In the genomic region with DNA sequence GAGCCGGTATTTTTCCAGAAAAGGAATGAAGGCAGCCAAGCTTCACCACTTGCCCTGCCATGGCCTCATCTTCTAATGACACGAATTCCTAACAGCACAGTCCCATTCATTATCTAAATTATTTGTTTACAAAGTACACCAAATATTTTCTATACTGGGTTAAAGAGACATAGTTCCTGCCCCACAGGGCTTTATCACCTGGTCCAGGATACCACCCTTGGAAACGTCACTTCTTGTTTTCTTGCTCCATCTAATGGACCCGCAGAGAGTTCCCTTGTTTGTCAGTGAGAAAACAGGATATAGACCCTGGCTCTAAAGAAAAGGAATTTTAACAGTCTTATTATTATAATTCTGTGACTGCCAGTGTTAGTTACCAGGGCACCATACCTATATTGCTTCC, we compare ENCODE assay signal across 2 cellular contexts.
TF ChIP-seq lines count a peak whose summit lies in the region.

No MANE protein-coding gene starts in this region.

TF ChIP-seq in GM23338, 12 proteins besides CTCF, POLR2A, EP300 and RAD21:
- TF ChIP-seq, protein P1, sequence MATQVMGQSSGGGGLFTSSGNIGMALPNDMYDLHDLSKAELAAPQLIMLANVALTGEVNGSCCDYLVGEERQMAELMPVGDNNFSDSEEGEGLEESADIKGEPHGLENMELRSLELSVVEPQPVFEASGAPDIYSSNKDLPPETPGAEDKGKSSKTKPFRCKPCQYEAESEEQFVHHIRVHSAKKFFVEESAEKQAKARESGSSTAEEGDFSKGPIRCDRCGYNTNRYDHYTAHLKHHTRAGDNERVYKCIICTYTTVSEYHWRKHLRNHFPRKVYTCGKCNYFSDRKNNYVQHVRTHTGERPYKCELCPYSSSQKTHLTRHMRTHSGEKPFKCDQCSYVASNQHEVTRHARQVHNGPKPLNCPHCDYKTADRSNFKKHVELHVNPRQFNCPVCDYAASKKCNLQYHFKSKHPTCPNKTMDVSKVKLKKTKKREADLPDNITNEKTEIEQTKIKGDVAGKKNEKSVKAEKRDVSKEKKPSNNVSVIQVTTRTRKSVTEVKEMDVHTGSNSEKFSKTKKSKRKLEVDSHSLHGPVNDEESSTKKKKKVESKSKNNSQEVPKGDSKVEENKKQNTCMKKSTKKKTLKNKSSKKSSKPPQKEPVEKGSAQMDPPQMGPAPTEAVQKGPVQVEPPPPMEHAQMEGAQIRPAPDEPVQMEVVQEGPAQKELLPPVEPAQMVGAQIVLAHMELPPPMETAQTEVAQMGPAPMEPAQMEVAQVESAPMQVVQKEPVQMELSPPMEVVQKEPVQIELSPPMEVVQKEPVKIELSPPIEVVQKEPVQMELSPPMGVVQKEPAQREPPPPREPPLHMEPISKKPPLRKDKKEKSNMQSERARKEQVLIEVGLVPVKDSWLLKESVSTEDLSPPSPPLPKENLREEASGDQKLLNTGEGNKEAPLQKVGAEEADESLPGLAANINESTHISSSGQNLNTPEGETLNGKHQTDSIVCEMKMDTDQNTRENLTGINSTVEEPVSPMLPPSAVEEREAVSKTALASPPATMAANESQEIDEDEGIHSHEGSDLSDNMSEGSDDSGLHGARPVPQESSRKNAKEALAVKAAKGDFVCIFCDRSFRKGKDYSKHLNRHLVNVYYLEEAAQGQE (IDR thresholded peaks at IDR 0.05; ENCODE audit: unreplicated experiment), result no peak

TF ChIP-seq in H1, 55 proteins besides CTCF, POLR2A, EP300 and RAD21:
- TF ChIP-seq ATF2 (IDR thresholded peaks at IDR 0.05; ENCODE audit: low read length) (no peak), SAP30 (IDR thresholded peaks at IDR 0.05; ENCODE audit: insufficient read depth, insufficient replicate concordance, low read length) (no peak), SP1 (IDR thresholded peaks at IDR 0.05; ENCODE audit: low read depth, low read length) (no peak), POLR2AphosphoS5 (IDR thresholded peaks at IDR 0.05; ENCODE audit: low read depth, low read length) (no peak), BACH1 (IDR thresholded peaks at IDR 0.05; ENCODE audit: low read length) (no peak), PHF8 (conservative IDR thresholded peaks at IDR 0.05; ENCODE audit: low read depth, low read length) (no peak), BRCA1 (IDR thresholded peaks at IDR 0.05; ENCODE audit: low read depth, low read length) (no peak)
- TF ChIP-seq, protein P2, sequence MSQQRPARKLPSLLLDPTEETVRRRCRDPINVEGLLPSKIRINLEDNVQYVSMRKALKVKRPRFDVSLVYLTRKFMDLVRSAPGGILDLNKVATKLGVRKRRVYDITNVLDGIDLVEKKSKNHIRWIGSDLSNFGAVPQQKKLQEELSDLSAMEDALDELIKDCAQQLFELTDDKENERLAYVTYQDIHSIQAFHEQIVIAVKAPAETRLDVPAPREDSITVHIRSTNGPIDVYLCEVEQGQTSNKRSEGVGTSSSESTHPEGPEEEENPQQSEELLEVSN (IDR thresholded peaks at IDR 0.05), result no peak
- TF ChIP-seq, protein P3, sequence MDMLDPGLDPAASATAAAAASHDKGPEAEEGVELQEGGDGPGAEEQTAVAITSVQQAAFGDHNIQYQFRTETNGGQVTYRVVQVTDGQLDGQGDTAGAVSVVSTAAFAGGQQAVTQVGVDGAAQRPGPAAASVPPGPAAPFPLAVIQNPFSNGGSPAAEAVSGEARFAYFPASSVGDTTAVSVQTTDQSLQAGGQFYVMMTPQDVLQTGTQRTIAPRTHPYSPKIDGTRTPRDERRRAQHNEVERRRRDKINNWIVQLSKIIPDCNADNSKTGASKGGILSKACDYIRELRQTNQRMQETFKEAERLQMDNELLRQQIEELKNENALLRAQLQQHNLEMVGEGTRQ (IDR thresholded peaks at IDR 0.05; ENCODE audit: low read length), result no peak
TF ChIP-seq in H1: peak in this region for 0.
